10 cellular contexts compared by ENCODE assay signal in genomic region chr4:76601791-76602190, GRCh38.
DNase-seq lines count a peak whose midpoint lies in the region; TF ChIP-seq lines count a peak whose summit lies in the region.
"Had no signal": no experiment of that assay in that cellular context is flagged by ENCODE, and none has a peak within 500 bp of the region (broad histone marks: within the 10 kb centered on the region; RNA-seq: fewer than 3 reads in every experiment).

No MANE protein-coding gene starts in this region.

- no peaks in the 10 kb centered on the region for H3K9me3 Mint-ChIP-seq in Calu3 (ENCODE audit: low read depth, unreplicated experiment)
- no peaks in the 10 kb centered on the region for H3K9me3 Mint-ChIP-seq in nephron progenitor cell
- H3K9me3 Mint-ChIP-seq in type B pancreatic cell: no peaks in the 10 kb centered on the region

- H3K27ac Mint-ChIP-seq in Calu3 (ENCODE audit: unreplicated experiment) (peak overlapping the region; percentile 61), nephron progenitor cell (peak overlapping the region; percentile 68), type B pancreatic cell (no peak overlapping the region)

- intact Hi-C loops in Calu3 (cut with micrococcal nuclease; ENCODE audit: unreplicated experiment): no loop called here

- CTCF ChIA-PET in Calu3 (lab: Charles Lee): interaction anchor here (0.9 kb wide), 1 partner anchor 38 kb away, joined by 3 read pairs; no protein-coding TSS in a partner anchor

- H3K36me3 Mint-ChIP-seq in Calu3 (ENCODE audit: insufficient read depth, unreplicated experiment) (peaks cover 18% of the 10 kb centered on the region), nephron progenitor cell (ENCODE audit: low read depth) (no peaks in the 10 kb centered on the region), type B pancreatic cell (no peaks in the 10 kb centered on the region)

- no TSS peak for BruUV-seq in Calu3 (replicated peaks; lab: Mats Ljungman, UMichigan)

- H3K4me1 Mint-ChIP-seq in Calu3 (ENCODE audit: low read depth, unreplicated experiment) (peaks cover 32% of the 10 kb centered on the region), nephron progenitor cell (peaks cover 68% of the 10 kb centered on the region), type B pancreatic cell (ENCODE audit: unreplicated experiment) (peaks cover 28% of the 10 kb centered on the region)

- no peak overlapping the region for H3K4me3 Mint-ChIP-seq in Calu3 (ENCODE audit: low read depth, unreplicated experiment)
- no peak overlapping the region for H3K4me3 Mint-ChIP-seq in nephron progenitor cell
- no peak overlapping the region for H3K4me3 Mint-ChIP-seq in type B pancreatic cell

- TF ChIP-seq CTCF in Calu3 (IDR thresholded peaks at IDR 0.05; ENCODE audit: unreplicated experiment) (no peak), nephron progenitor cell (IDR thresholded peaks at IDR 0.05) (no peak), type B pancreatic cell (conservative IDR thresholded peaks at IDR 0.05) (no peak)

- H3K27me3 Mint-ChIP-seq in Calu3 (ENCODE audit: unreplicated experiment) (no peaks in the 10 kb centered on the region), nephron progenitor cell (ENCODE audit: low read depth, poor library complexity) (no peaks in the 10 kb centered on the region), type B pancreatic cell (no peaks in the 10 kb centered on the region)

- DNase-seq in Calu3: no peak
- DNase-seq in NOMO-1 treated with dmso at 0.1 percent for 144 hours (lab: John Stamatoyannopoulos, UW; ENCODE audit: unreplicated experiment): peak; percentile 31
- DNase-seq in fibroblast of gingiva (ENCODE audit: low read depth): peak; percentile 72
- DNase-seq in nephron progenitor cell: no peak
- DNase-seq in type B pancreatic cell (ENCODE audit: extremely low spot score, unreplicated experiment): no peak
- no peak for DNase-seq in ecto neural progenitor cell (ENCODE audit: low spot score)
- no peak for DNase-seq in NK-92 (lab: John Stamatoyannopoulos, UW; ENCODE audit: unreplicated experiment)
- DNase-seq in SK-N-DZ (ENCODE audit: low spot score): no peak
- DNase-seq: NCI-H1930, PC-3 had no signal

Comparison
In these comparisons a context has a peak if more than half of its experiments do, and no peak if none do; other contexts are left out.
1. DNase-seq: peak in NOMO-1 treated with dmso at 0.1 percent for 144 hours (single experiment) and fibroblast of gingiva (single experiment); none in Calu3 (single experiment), nephron progenitor cell (single experiment), type B pancreatic cell (single experiment), ecto neural progenitor cell (single experiment), NK-92 (single experiment) and SK-N-DZ (single experiment).